Comparison of ENCODE assay signal across 16 cellular contexts in the genomic region with DNA sequence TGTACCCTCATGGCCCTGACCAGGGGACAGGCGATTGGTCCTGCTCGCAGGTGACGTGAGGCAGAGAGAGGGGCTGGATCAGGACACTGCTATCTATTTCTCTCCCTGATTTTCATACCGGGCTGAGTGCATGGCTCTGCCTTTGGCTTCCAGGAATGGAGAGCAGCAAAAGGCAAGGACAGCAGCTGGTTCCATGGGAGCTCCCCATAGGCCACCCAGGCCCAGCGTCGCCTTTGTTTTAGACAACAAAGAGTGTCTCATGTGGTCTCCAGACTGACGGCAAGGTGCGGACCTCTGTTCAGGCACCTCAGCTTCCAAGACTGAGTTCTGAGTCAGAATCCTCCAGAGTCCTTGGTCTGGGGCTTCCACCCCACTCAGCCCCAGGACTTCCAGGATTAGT.
DNase-seq lines count a peak whose midpoint lies in the region; ATAC-seq and TF ChIP-seq lines count a peak whose summit lies in the region.
"Had no signal": no experiment of that assay in that cellular context is flagged by ENCODE, and none has a peak within 500 bp of the region (broad histone marks: within the 10 kb centered on the region; RNA-seq: fewer than 3 reads in every experiment).

No MANE protein-coding gene starts in this region.

- no peak overlapping the region for H3K4me2 ChIP-seq in GM23338

- H3K4me1 ChIP-seq in GM23338 (ENCODE audit: insufficient read depth) (peaks cover 16% of the 10 kb centered on the region), endodermal cell (ENCODE audit: control insufficient read depth, insufficient read depth, low read length) (peaks cover 7% of the 10 kb centered on the region)

- H3K27me3 Mint-ChIP-seq in GM23338 (ENCODE audit: insufficient read depth, low read depth, poor library complexity) (peaks cover 17% of the 10 kb centered on the region), endodermal cell (ENCODE audit: insufficient read depth) (peaks cover 4% of the 10 kb centered on the region)
- H3K27me3 Mint-ChIP-seq in activated CD8-positive, alpha-beta memory T cell treated with anti-CD3 and anti-CD28 coated beads, Interleukin-2, amount 10 ng/mL, durations not matched to agents 7 days and 5 days, result peaks cover 34% of the 10 kb centered on the region

- CTCF ChIA-PET in activated CD8-positive, alpha-beta memory T cell treated with anti-CD3 and anti-CD28 coated beads, Interleukin-2, amount 10 ng/mL, durations not matched to agents 7 days and 5 days (lab: Charles Lee), result no interaction called here

- no peaks in the 10 kb centered on the region for H3K36me3 Mint-ChIP-seq in GM23338 (ENCODE audit: low read depth)
- no peaks in the 10 kb centered on the region for H3K36me3 Mint-ChIP-seq in endodermal cell (ENCODE audit: low read depth)
- H3K36me3 Mint-ChIP-seq in activated CD8-positive, alpha-beta memory T cell treated with anti-CD3 and anti-CD28 coated beads, Interleukin-2, amount 10 ng/mL, durations not matched to agents 7 days and 5 days, result no peaks in the 10 kb centered on the region
- H3K36me3 Mint-ChIP-seq: CD4-positive, alpha-beta memory T cell had no signal

- no peaks in the 10 kb centered on the region for H3K79me2 ChIP-seq in GM23338 (replicated peaks; ENCODE audit: insufficient read depth)

- no peaks in the 10 kb centered on the region for H3K9me2 ChIP-seq in GM23338 (ENCODE audit: insufficient read depth)

- 91 to 93% methylated on average over 8 of the region's 8 CpGs for WGBS in endodermal cell (ENCODE audit: insufficient coverage in 1 of 2, insufficient read length in 1 of 2), 2 experiments

- TF ChIP-seq CTCF in GM23338 (conservative IDR thresholded peaks at IDR 0.05; ENCODE audit: low read depth in 2 of 2), result no peak
- TF ChIP-seq CTCF in endodermal cell (conservative IDR thresholded peaks at IDR 0.05), result no peak

- H2AFZ ChIP-seq in GM23338, result peak overlapping the region; percentile 32; the same call in 1 of the 2 replicates

- H3K4me1 Mint-ChIP-seq in GM23338, result peaks cover 22% of the 10 kb centered on the region
- peaks cover 42% of the 10 kb centered on the region for H3K4me1 Mint-ChIP-seq in endodermal cell
- H3K4me1 Mint-ChIP-seq in activated CD8-positive, alpha-beta memory T cell treated with anti-CD3 and anti-CD28 coated beads, Interleukin-2, amount 10 ng/mL, durations not matched to agents 7 days and 5 days, result no peaks in the 10 kb centered on the region

- H3K36me3 ChIP-seq in GM23338 (ENCODE audit: insufficient read depth) (no peaks in the 10 kb centered on the region), endodermal cell (ENCODE audit: control insufficient read depth, insufficient read depth, low read length) (no peaks in the 10 kb centered on the region)

- H3K9me3 ChIP-seq in endodermal cell (ENCODE audit: control insufficient read depth, low read length), result no peaks in the 10 kb centered on the region

- DNase-seq in GM23338 (ENCODE audit: low spot score), result no peak
- DNase-seq in endodermal cell, result peak; percentile 49
- DNase-seq in posterior vena cava (ENCODE audit: low spot score), result peak; percentile 78
- no peak for DNase-seq in 8988T
- no peak for DNase-seq in activated effector memory CD4-positive, alpha-beta T cell treated with Interleukin-2 at 50 U/mL for 16 hours
- no peak for DNase-seq in activated CD8-positive, alpha-beta memory T cell treated with anti-CD3 and anti-CD28 coated beads, Interleukin-2, amount 10 ng/mL, durations not matched to agents 7 days and 5 days
- DNase-seq: C1 segment of cervical spinal cord; Calu3; CD4-positive, alpha-beta memory T cell; COR-L47; DMS53; DMS79 treated with DMSO at 0.1 percent for 48 hours; GF-D8; GOT3; H7; HCEC 1CT had no signal

- H3K4me3 ChIP-seq in GM23338 (no peak overlapping the region), endodermal cell (ENCODE audit: low read length) (no peak overlapping the region)

- no peaks in the 10 kb centered on the region for H3F3A ChIP-seq in GM23338 (replicated peaks; ENCODE audit: low read depth)

- H3K27me3 ChIP-seq in GM23338 (ENCODE audit: insufficient read depth) (0 out of 2 replicates have a peak, but pooled peaks cover 4% of the 10 kb centered on the region), endodermal cell (ENCODE audit: control insufficient read depth, insufficient read depth, low read length, poor library complexity, severe bottlenecking) (no peaks in the 10 kb centered on the region)

- no peaks in the 10 kb centered on the region for H4K20me1 ChIP-seq in GM23338 (replicated peaks; ENCODE audit: insufficient read depth)

- H3K4me3 Mint-ChIP-seq in GM23338 (no peak overlapping the region), endodermal cell (no peak overlapping the region)
- H3K4me3 Mint-ChIP-seq in activated CD8-positive, alpha-beta memory T cell treated with anti-CD3 and anti-CD28 coated beads, Interleukin-2, amount 10 ng/mL, durations not matched to agents 7 days and 5 days, result no peak overlapping the region
- H3K4me3 Mint-ChIP-seq: CD4-positive, alpha-beta memory T cell had no signal

- H3K27ac Mint-ChIP-seq in GM23338 (no peak overlapping the region), endodermal cell (no peak overlapping the region)
- no peak overlapping the region for H3K27ac Mint-ChIP-seq in activated CD8-positive, alpha-beta memory T cell treated with anti-CD3 and anti-CD28 coated beads, Interleukin-2, amount 10 ng/mL, durations not matched to agents 7 days and 5 days
- H3K27ac Mint-ChIP-seq: CD4-positive, alpha-beta memory T cell had no signal

- H3K9me3 Mint-ChIP-seq in GM23338 (no peaks in the 10 kb centered on the region), endodermal cell (no peaks in the 10 kb centered on the region)
- no peaks in the 10 kb centered on the region for H3K9me3 Mint-ChIP-seq in activated CD8-positive, alpha-beta memory T cell treated with anti-CD3 and anti-CD28 coated beads, Interleukin-2, amount 10 ng/mL, durations not matched to agents 7 days and 5 days (ENCODE audit: low read depth)
- H3K9me3 Mint-ChIP-seq: CD4-positive, alpha-beta memory T cell had no signal

- no peak for ATAC-seq in GM23338
- ATAC-seq in activated CD8-positive, alpha-beta memory T cell treated with anti-CD3 and anti-CD28 coated beads, Interleukin-2, amount 10 ng/mL, durations not matched to agents 7 days and 5 days, result no peak

- H3K27ac ChIP-seq in GM23338 (ENCODE audit: low read depth) (no peak overlapping the region), endodermal cell (ENCODE audit: low read depth, low read length) (no peak overlapping the region)

- intact Hi-C loops in posterior vena cava (cut with DNase I), result no loop called here

- H3K9ac ChIP-seq in endodermal cell (ENCODE audit: extremely low read depth, low read length, poor library complexity, severe bottlenecking), result no peak overlapping the region

TF ChIP-seq in GM23338, 12 proteins besides CTCF, POLR2A, EP300 and RAD21 (continues in another document):
- TF ChIP-seq, protein P1, sequence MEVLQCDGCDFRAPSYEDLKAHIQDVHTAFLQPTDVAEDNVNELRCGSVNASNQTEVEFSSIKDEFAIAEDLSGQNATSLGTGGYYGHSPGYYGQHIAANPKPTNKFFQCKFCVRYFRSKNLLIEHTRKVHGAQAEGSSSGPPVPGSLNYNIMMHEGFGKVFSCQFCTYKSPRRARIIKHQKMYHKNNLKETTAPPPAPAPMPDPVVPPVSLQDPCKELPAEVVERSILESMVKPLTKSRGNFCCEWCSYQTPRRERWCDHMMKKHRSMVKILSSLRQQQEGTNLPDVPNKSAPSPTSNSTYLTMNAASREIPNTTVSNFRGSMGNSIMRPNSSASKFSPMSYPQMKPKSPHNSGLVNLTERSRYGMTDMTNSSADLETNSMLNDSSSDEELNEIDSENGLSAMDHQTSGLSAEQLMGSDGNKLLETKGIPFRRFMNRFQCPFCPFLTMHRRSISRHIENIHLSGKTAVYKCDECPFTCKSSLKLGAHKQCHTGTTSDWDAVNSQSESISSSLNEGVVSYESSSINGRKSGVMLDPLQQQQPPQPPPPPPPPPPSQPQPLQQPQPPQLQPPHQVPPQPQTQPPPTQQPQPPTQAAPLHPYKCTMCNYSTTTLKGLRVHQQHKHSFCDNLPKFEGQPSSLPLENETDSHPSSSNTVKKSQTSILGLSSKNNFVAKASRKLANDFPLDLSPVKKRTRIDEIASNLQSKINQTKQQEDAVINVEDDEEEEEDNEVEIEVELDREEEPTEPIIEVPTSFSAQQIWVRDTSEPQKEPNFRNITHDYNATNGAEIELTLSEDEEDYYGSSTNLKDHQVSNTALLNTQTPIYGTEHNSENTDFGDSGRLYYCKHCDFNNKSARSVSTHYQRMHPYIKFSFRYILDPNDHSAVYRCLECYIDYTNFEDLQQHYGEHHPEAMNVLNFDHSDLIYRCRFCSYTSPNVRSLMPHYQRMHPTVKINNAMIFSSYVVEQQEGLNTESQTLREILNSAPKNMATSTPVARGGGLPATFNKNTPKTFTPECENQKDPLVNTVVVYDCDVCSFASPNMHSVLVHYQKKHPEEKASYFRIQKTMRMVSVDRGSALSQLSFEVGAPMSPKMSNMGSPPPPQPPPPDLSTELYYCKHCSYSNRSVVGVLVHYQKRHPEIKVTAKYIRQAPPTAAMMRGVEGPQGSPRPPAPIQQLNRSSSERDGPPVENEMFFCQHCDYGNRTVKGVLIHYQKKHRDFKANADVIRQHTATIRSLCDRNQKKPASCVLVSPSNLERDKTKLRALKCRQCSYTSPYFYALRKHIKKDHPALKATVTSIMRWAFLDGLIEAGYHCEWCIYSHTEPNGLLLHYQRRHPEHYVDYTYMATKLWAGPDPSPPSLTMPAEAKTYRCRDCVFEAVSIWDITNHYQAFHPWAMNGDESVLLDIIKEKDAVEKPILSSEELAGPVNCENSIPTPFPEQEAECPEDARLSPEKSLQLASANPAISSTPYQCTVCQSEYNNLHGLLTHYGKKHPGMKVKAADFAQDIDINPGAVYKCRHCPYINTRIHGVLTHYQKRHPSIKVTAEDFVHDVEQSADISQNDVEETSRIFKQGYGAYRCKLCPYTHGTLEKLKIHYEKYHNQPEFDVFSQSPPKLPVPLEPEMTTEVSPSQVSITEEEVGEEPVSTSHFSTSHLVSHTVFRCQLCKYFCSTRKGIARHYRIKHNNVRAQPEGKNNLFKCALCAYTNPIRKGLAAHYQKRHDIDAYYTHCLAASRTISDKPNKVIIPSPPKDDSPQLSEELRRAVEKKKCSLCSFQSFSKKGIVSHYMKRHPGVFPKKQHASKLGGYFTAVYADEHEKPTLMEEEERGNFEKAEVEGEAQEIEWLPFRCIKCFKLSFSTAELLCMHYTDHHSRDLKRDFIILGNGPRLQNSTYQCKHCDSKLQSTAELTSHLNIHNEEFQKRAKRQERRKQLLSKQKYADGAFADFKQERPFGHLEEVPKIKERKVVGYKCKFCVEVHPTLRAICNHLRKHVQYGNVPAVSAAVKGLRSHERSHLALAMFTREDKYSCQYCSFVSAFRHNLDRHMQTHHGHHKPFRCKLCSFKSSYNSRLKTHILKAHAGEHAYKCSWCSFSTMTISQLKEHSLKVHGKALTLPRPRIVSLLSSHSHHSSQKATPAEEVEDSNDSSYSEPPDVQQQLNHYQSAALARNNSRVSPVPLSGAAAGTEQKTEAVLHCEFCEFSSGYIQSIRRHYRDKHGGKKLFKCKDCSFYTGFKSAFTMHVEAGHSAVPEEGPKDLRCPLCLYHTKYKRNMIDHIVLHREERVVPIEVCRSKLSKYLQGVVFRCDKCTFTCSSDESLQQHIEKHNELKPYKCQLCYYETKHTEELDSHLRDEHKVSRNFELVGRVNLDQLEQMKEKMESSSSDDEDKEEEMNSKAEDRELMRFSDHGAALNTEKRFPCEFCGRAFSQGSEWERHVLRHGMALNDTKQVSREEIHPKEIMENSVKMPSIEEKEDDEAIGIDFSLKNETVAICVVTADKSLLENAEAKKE (CRISPR knock-in tag; IDR thresholded peaks at IDR 0.05), result no peak

Comparison
In these comparisons a context has a peak if more than half of its experiments do, and no peak if none do; other contexts are left out.
1. DNase-seq: peak in endodermal cell (single experiment) and posterior vena cava (single experiment); none in GM23338 (single experiment), 8988T (single experiment), activated effector memory CD4-positive, alpha-beta T cell treated with Interleukin-2 at 50 U/mL for 16 hours (single experiment) and activated CD8-positive, alpha-beta memory T cell treated with anti-CD3 and anti-CD28 coated beads, Interleukin-2, amount 10 ng/mL, durations not matched to agents 7 days and 5 days (single experiment).